In genomic region chr15:84864429-84864795, GRCh38 we compare ENCODE assay signal across 21 cellular contexts. TPM values are rescaled to one million over a fixed set of nuclear protein-coding genes. Genes with fewer than 3 reads are reported as not detected.
"Had no signal": no experiment of that assay in that cellular context is flagged by ENCODE, and none has a peak within 500 bp of the region (broad histone marks: within the 10 kb centered on the region; RNA-seq: fewer than 3 reads in every experiment).

No MANE protein-coding gene starts in this region.

- H3K27me3 Mint-ChIP-seq: effector memory CD8-positive, alpha-beta T cell; progenitor cell of endocrine pancreas; stimulated activated naive CD8-positive, alpha-beta T cell treated with anti-CD3 and anti-CD28 coated beads, Interleukin-15, amount 100 ng/mL, for 72 hours had no signal

- H3K4me1 Mint-ChIP-seq: natural killer cell; stimulated activated naive CD8-positive, alpha-beta T cell treated with anti-CD3 and anti-CD28 coated beads, Interleukin-15, amount 100 ng/mL, for 72 hours; WTC11 had no signal

- H3K4me1 ChIP-seq: adrenal gland had no signal

- H3K27me3 ChIP-seq: adrenal gland, gastroesophageal sphincter, suprapubic skin had no signal

- H3K9me3 Mint-ChIP-seq: activated naive CD4-positive, alpha-beta T cell treated with anti-CD3 and anti-CD28 coated beads, Interleukin-2, amount 50 U/mL, for 72 hours; effector memory CD8-positive, alpha-beta T cell; natural killer cell; stimulated activated naive CD8-positive, alpha-beta T cell treated with anti-CD3 and anti-CD28 coated beads, Interleukin-15, amount 100 ng/mL, for 72 hours; WTC11 had no signal

- H3K36me3 Mint-ChIP-seq: activated naive CD4-positive, alpha-beta T cell treated with anti-CD3 and anti-CD28 coated beads, Interleukin-2, amount 50 U/mL, for 72 hours; natural killer cell had no signal

- H3K27ac Mint-ChIP-seq: activated naive CD4-positive, alpha-beta T cell treated with anti-CD3 and anti-CD28 coated beads, Interleukin-2, amount 50 U/mL, for 72 hours; natural killer cell; progenitor cell of endocrine pancreas; stimulated activated naive CD8-positive, alpha-beta T cell treated with anti-CD3 and anti-CD28 coated beads, Interleukin-15, amount 100 ng/mL, for 72 hours; WTC11 had no signal

- H3K4me3 ChIP-seq: adrenal gland, gastroesophageal sphincter, suprapubic skin had no signal

- ATAC-seq: activated naive CD4-positive, alpha-beta T cell treated with anti-CD3 and anti-CD28 coated beads, Interleukin-2, amount 50 U/mL, for 72 hours; effector memory CD8-positive, alpha-beta T cell; esophagus mucosa; gastroesophageal sphincter; natural killer cell; stimulated activated naive CD8-positive, alpha-beta T cell treated with anti-CD3 and anti-CD28 coated beads, Interleukin-15, amount 100 ng/mL, for 72 hours; WTC11 had no signal

- DNase-seq: activated T-cell treated with anti-CD3 and anti-CD28 coated beads, Interleukin-2, amount 50 U/mL, for 1 hour; adrenal gland; effector memory CD8-positive, alpha-beta T cell; midbrain; natural killer cell; stimulated activated CD4-positive, alpha-beta T cell treated with anti-CD3 and anti-CD28 coated beads, Interleukin-1b, Interleukin-23, amount 100 ng/mL, for 48 hours; stimulated activated naive CD8-positive, alpha-beta T cell treated with anti-CD3 and anti-CD28 coated beads, Interleukin-15, amount 100 ng/mL, for 72 hours; T1000; trophoblast cell had no signal

- H3K9me3 ChIP-seq: adrenal gland, gastroesophageal sphincter, suprapubic skin had no signal

- H3K36me3 ChIP-seq: suprapubic skin had no signal

- H3K27ac ChIP-seq: adrenal gland, suprapubic skin had no signal

- H3K4me3 Mint-ChIP-seq: effector memory CD8-positive, alpha-beta T cell; natural killer cell; stimulated activated naive CD8-positive, alpha-beta T cell treated with anti-CD3 and anti-CD28 coated beads, Interleukin-15, amount 100 ng/mL, for 72 hours; WTC11 had no signal

RNA-seq across cellular contexts. Expression of gene SLC28A1, which starts 20.1 kb away (rescaled TPM):
- total RNA-seq: dermis microvascular lymphatic vessel endothelial cell; endothelial cell of umbilical vein; esophagus mucosa; gastroesophageal sphincter; lung microvascular endothelial cell; natural killer cell; osteocyte; progenitor cell of endocrine pancreas; SK-MEL-5; suprapubic skin; T-helper 1 cell treated with Interleukin-12 subunit alpha and Interleukin-12 subunit beta and Interleukin-4 antibody, amounts not matched to agents 30 ng/mL and 1 ng/mL, for 36 hours; WTC11 had no signal
